ENCODE assay signal across 20 cellular contexts in genomic region chr13:20395061-20395916, GRCh38.
A peak's percentile ranks its signal among the peaks of the same experiment; 100 is the strongest.
DNase-seq lines count a peak whose midpoint lies in the region; ATAC-seq, FAIRE-seq and TF ChIP-seq lines count a peak whose summit lies in the region.
"Had no signal": no experiment of that assay in that cellular context is flagged by ENCODE, and none has a peak within 500 bp of the region (broad histone marks: within the 10 kb centered on the region; RNA-seq: fewer than 3 reads in every experiment).

No MANE protein-coding gene starts in this region.

- no peaks in the 10 kb centered on the region for H3K27me3 ChIP-seq in PC-3 (ENCODE audit: low read length)
- no peaks in the 10 kb centered on the region for H3K27me3 ChIP-seq in H1 (replicated peaks in 1 of 4; ENCODE audit: control insufficient read depth in 3 of 4, extremely low read depth in 1 of 4, insufficient read depth in 3 of 4, low read length in 3 of 4)
- H3K27me3 ChIP-seq in neuronal stem cell (ENCODE audit: control insufficient read depth in 3 of 3, insufficient read depth in 3 of 3, low read depth in 1 of 3, low read length in 3 of 3), result peaks cover 0 to 4% (median 0%) of the 10 kb centered on the region in 3 experiments

- no peaks in the 10 kb centered on the region for H4K20me1 ChIP-seq in PC-3 (ENCODE audit: low read length)
- H4K20me1 ChIP-seq in H1 (replicated peaks in 1 of 2; ENCODE audit: control insufficient read depth in 1 of 2, insufficient read depth in 2 of 2, low read length in 2 of 2), result peaks cover 0 to 22% of the 10 kb centered on the region in 2 experiments

- H3K27ac Mint-ChIP-seq in nephron progenitor cell, result no peak overlapping the region
- H3K27ac Mint-ChIP-seq: CD8-positive, alpha-beta T cell; GM23338 had no signal

- H2BK12ac ChIP-seq in H1 (ENCODE audit: low read depth, low read length), result no peak overlapping the region
- H2BK12ac ChIP-seq in neuronal stem cell (ENCODE audit: low read length), result no peak overlapping the region

- H3K36me3 Mint-ChIP-seq in nephron progenitor cell (ENCODE audit: low read depth), result no peaks in the 10 kb centered on the region
- H3K36me3 Mint-ChIP-seq: CD8-positive, alpha-beta T cell had no signal

- H3K4me1 ChIP-seq in PC-3 (ENCODE audit: insufficient read depth, low read length) (peaks cover 4% of the 10 kb centered on the region), H1 (replicated peaks in 1 of 4; ENCODE audit: control insufficient read depth in 3 of 4, insufficient read depth in 4 of 4, low read length in 3 of 4) (peaks cover 0 to 3% (median 0%) of the 10 kb centered on the region in 4 experiments; a peak in 1 of 7 replicates), neuronal stem cell (ENCODE audit: control insufficient read depth in 2 of 2, insufficient read depth in 1 of 2, low read depth in 1 of 2, low read length in 2 of 2) (peaks cover 0 to 3% of the 10 kb centered on the region in 2 donors)

- no peak overlapping the region for H4K5ac ChIP-seq in H1 (ENCODE audit: insufficient read length, low read depth, low read length)

- peaks cover 26% of the 10 kb centered on the region for H3K23me2 ChIP-seq in H1 (ENCODE audit: low read depth, low read length)

- CTCF ChIA-PET in PC-3 (lab: Charles Lee) (no interaction called here), H1 (lab: Charles Lee; ENCODE audit: partially characterized antibody) (no interaction called here)

- H3K18ac ChIP-seq in H1 (ENCODE audit: extremely low read depth, low read length), result no peak overlapping the region
- H3K18ac ChIP-seq in neuronal stem cell (ENCODE audit: low read length), result peak overlapping the region; percentile 35

- POLR2A ChIA-PET in PC-3 (lab: Charles Lee; ENCODE audit: unreplicated experiment), result no interaction called here
- POLR2A ChIA-PET in H1 (lab: Charles Lee; ENCODE audit: partially characterized antibody), result no interaction called here

- no peak overlapping the region for H3K23ac ChIP-seq in H1 (ENCODE audit: insufficient read length)
- H3K23ac ChIP-seq in neuronal stem cell (ENCODE audit: low read depth, low read length, poor library complexity), result no peak overlapping the region

- TF ChIP-seq POLR2A in H1 (IDR thresholded peaks at IDR 0.05; ENCODE audit: control extremely low read depth in 1 of 2, low read depth in 2 of 2, low read length in 2 of 2), result no peak

- ATAC-seq in PC-3 (no peak), GM21528 (IDR thresholded peaks at IDR 0.05; ENCODE audit: low FRiP score, unreplicated experiment) (no peak)
- ATAC-seq: CD8-positive, alpha-beta T cell; HCT116 had no signal

- H2AFZ ChIP-seq in PC-3 (ENCODE audit: low read length) (no peak overlapping the region), H1 (ENCODE audit: low read length) (no peak overlapping the region), neuronal stem cell (ENCODE audit: low read length) (no peak overlapping the region)

- no peak for TF ChIP-seq RAD21 in H1 (IDR thresholded peaks at IDR 0.05 in 1 of 2, conservative IDR thresholded peaks at IDR 0.05 in 1 of 2; ENCODE audit: low read depth in 2 of 2, low read length in 2 of 2)

- H2AK5ac ChIP-seq in H1 (ENCODE audit: low read depth, low read length) (no peak overlapping the region), neuronal stem cell (ENCODE audit: low read depth, low read length) (peak overlapping the region; percentile 4)

- H3K9me3 ChIP-seq in PC-3 (ENCODE audit: low read length) (no peaks in the 10 kb centered on the region), H1 (ENCODE audit: insufficient read depth in 2 of 2, low read depth in 1 of 2, low read length in 1 of 2) (no peaks in the 10 kb centered on the region; a peak in 1 of 4 replicates), neuronal stem cell (replicated peaks in 1 of 2; ENCODE audit: control insufficient read depth in 2 of 2, insufficient read depth in 1 of 2, low read depth in 1 of 2, low read length in 2 of 2) (peaks cover 0 to 16% of the 10 kb centered on the region in 2 donors)

- H3K4me3 ChIP-seq in PC-3 (ENCODE audit: low read length) (no peak overlapping the region), H1 (ENCODE audit: extremely low read depth in 1 of 4, insufficient read depth in 2 of 4, low read depth in 3 of 4, low read length in 4 of 4) (no peak overlapping the region), neuronal stem cell (ENCODE audit: low read length in 2 of 2) (no peak overlapping the region)
- H3K4me3 ChIP-seq: GM23338 had no signal

- H3K36me3 ChIP-seq in PC-3 (ENCODE audit: low read depth, low read length) (no peaks in the 10 kb centered on the region), H1 (ENCODE audit: control insufficient read depth in 2 of 4, insufficient read depth in 4 of 4, low read length in 3 of 4) (no peaks in the 10 kb centered on the region; a peak in 1 of 8 replicates), neuronal stem cell (replicated peaks in 1 of 2; ENCODE audit: control insufficient read depth in 2 of 2, insufficient read depth in 2 of 2, low read length in 2 of 2) (no peaks in the 10 kb centered on the region)

- no peak overlapping the region for H2BK120ac ChIP-seq in H1 (replicated peaks; ENCODE audit: low read depth, low read length)
- H2BK120ac ChIP-seq in neuronal stem cell (ENCODE audit: low read depth, low read length), result no peak overlapping the region

- no peak overlapping the region for H3K4me3 Mint-ChIP-seq in nephron progenitor cell
- H3K4me3 Mint-ChIP-seq: CD8-positive, alpha-beta T cell; GM23338 had no signal

- no peak overlapping the region for H3K4ac ChIP-seq in H1 (replicated peaks; ENCODE audit: insufficient read length, low read depth, low read length)
- no peak overlapping the region for H3K4ac ChIP-seq in neuronal stem cell (ENCODE audit: low read length)

- H2BK20ac ChIP-seq in H1 (ENCODE audit: low read length), result no peak overlapping the region

- no peak for FAIRE-seq in H1 (lab: Jason Lieb, UNC)
- FAIRE-seq: G401.6 had no signal

- WGBS in H1 (ENCODE audit: extremely low coverage in 1 of 2, insufficient coverage in 1 of 2, insufficient read length in 1 of 2, insufficient replicate concordance in 2 of 2, low coverage in 1 of 2, low lambda C conversion rate in 2 of 2, missing lambda C conversion rate in 1 of 2), 2 experiments, result 91% methylated on average over 26 of the region's 26 CpGs; no CpG with 5 or more reads in 1 of the 2 experiments
- WGBS in neuronal stem cell (ENCODE audit: extremely low coverage in 2 of 2, insufficient read length in 2 of 2, insufficient replicate concordance in 1 of 2), 2 donors, result no CpG with 5 or more reads among the region's 26 CpGs

- DNase-seq in activated CD8-positive, alpha-beta memory T cell treated with anti-CD3 and anti-CD28 coated beads for 24 hours, result peak; percentile 43
- DNase-seq in activated CD8-positive, alpha-beta memory T cell treated with anti-CD3 and anti-CD28 coated beads, Interleukin-2, amount 50 U/mL, for 48 hours, result no peak
- DNase-seq in PC-3 (peak; percentile 28), H1 (ENCODE audit: low read depth in 1 of 2, low spot score in 2 of 2) (peak in 1 of 2 experiments; percentile 33), neuronal stem cell (ENCODE audit: low spot score) (no peak), nephron progenitor cell (no peak)
- no peak for DNase-seq in activated CD4-positive, alpha-beta T cell treated with anti-CD3 and anti-CD28 coated beads for 48 hours
- DNase-seq: 8988T; C1 segment of cervical spinal cord; CD8-positive, alpha-beta T cell; Karpas-422; NCI-H1417; NCI-H187; NCI-H446; NCI-H526; Right ventricle myocardium superior had no signal

- no peaks in the 10 kb centered on the region for H3K4me1 Mint-ChIP-seq in nephron progenitor cell
- H3K4me1 Mint-ChIP-seq: GM23338 had no signal

- no peak overlapping the region for H2BK15ac ChIP-seq in H1 (ENCODE audit: low read length)
- H2BK15ac ChIP-seq in neuronal stem cell (ENCODE audit: low read length), result no peak overlapping the region

- no TSS peak for BruUV-seq in PC-3 (replicated peaks; lab: Mats Ljungman, UMichigan)

- H3K9me2 ChIP-seq in PC-3 (replicated peaks; ENCODE audit: low read length), result no peaks in the 10 kb centered on the region

- H3K27ac ChIP-seq in PC-3 (ENCODE audit: low read length) (peak overlapping the region; percentile 41), H1 (ENCODE audit: low read depth, low read length) (no peak overlapping the region), neuronal stem cell (replicated peaks; ENCODE audit: low read length) (no peak overlapping the region)

- no peak overlapping the region for H3K56ac ChIP-seq in H1 (replicated peaks; ENCODE audit: insufficient read length, low read depth, low read length)

- no peak for TF ChIP-seq CTCF in PC-3 (conservative IDR thresholded peaks at IDR 0.05; ENCODE audit: low read depth, low read length)
- TF ChIP-seq CTCF in H1 (IDR thresholded peaks at IDR 0.05; ENCODE audit: control extremely low read depth in 1 of 3, insufficient read depth in 1 of 3, low read depth in 1 of 3, low read length in 3 of 3), result no peak
- TF ChIP-seq CTCF in nephron progenitor cell (IDR thresholded peaks at IDR 0.05), result no peak

- TF ChIP-seq EP300 in H1 (IDR thresholded peaks at IDR 0.05; ENCODE audit: borderline replicate concordance in 1 of 2, low read depth in 2 of 2, low read length in 2 of 2), result no peak

- H3K27me3 Mint-ChIP-seq in nephron progenitor cell (ENCODE audit: low read depth, poor library complexity), result peaks cover 11% of the 10 kb centered on the region

- H3K79me1 ChIP-seq in H1 (ENCODE audit: low read depth, low read length) (no peaks in the 10 kb centered on the region), neuronal stem cell (ENCODE audit: low read depth, low read length) (peaks cover 2% of the 10 kb centered on the region)

- H4K8ac ChIP-seq in H1 (ENCODE audit: extremely low read depth, insufficient read depth, low read length) (no peak overlapping the region), neuronal stem cell (ENCODE audit: low read depth, low read length) (no peak overlapping the region)

- no peaks in the 10 kb centered on the region for H3K9me3 Mint-ChIP-seq in nephron progenitor cell
- H3K9me3 Mint-ChIP-seq: CD8-positive, alpha-beta T cell; GM23338 had no signal

- H3K14ac ChIP-seq in H1 (ENCODE audit: insufficient read length) (no peak overlapping the region), neuronal stem cell (ENCODE audit: low read length) (no peak overlapping the region)

- H3K79me2 ChIP-seq in PC-3 (ENCODE audit: low read length) (no peaks in the 10 kb centered on the region), H1 (ENCODE audit: control insufficient read depth in 1 of 2, insufficient read depth in 2 of 2, low read length in 2 of 2) (no peaks in the 10 kb centered on the region)

- H4K91ac ChIP-seq in H1 (replicated peaks; ENCODE audit: insufficient read length, low read length) (no peak overlapping the region), neuronal stem cell (ENCODE audit: low read depth, low read length, poor library complexity) (no peak overlapping the region)

- H3K4me2 ChIP-seq in PC-3 (ENCODE audit: low read length) (no peak overlapping the region), H1 (ENCODE audit: insufficient read depth in 1 of 2, low read depth in 2 of 2, low read length in 2 of 2) (no peak overlapping the region), neuronal stem cell (ENCODE audit: insufficient read depth, low read length, poor library complexity, severe bottlenecking) (no peak overlapping the region)
- H3K4me2 ChIP-seq: GM23338 had no signal

- H3F3A ChIP-seq in PC-3 (ENCODE audit: low read length, unreplicated experiment), result no peaks in the 10 kb centered on the region

- intact Hi-C loops in PC-3 (cut with micrococcal nuclease), result no loop called here

- H3K9ac ChIP-seq in PC-3 (ENCODE audit: low read length) (peak overlapping the region; percentile 18; the same call in 1 of the 2 replicates), H1 (replicated peaks in 1 of 4; ENCODE audit: extremely low read depth in 1 of 4, low read depth in 3 of 4, low read length in 3 of 4) (no peak overlapping the region), neuronal stem cell (ENCODE audit: low read depth, low read length, poor library complexity) (no peak overlapping the region)

- H2BK5ac ChIP-seq in H1 (ENCODE audit: low read depth, low read length) (no peak overlapping the region), neuronal stem cell (ENCODE audit: low read length) (no peak overlapping the region)

Comparison
In these comparisons a context has a peak if more than half of its experiments do, and no peak if none do; other contexts are left out.
1. DNase-seq: peak in activated CD8-positive, alpha-beta memory T cell treated with anti-CD3 and anti-CD28 coated beads for 24 hours (single experiment) and PC-3 (single experiment); none in activated CD8-positive, alpha-beta memory T cell treated with anti-CD3 and anti-CD28 coated beads, Interleukin-2, amount 50 U/mL, for 48 hours (single experiment), neuronal stem cell (single experiment), nephron progenitor cell (single experiment) and activated CD4-positive, alpha-beta T cell treated with anti-CD3 and anti-CD28 coated beads for 48 hours (single experiment).